29 cellular contexts compared by ENCODE assay signal in the genomic region with DNA sequence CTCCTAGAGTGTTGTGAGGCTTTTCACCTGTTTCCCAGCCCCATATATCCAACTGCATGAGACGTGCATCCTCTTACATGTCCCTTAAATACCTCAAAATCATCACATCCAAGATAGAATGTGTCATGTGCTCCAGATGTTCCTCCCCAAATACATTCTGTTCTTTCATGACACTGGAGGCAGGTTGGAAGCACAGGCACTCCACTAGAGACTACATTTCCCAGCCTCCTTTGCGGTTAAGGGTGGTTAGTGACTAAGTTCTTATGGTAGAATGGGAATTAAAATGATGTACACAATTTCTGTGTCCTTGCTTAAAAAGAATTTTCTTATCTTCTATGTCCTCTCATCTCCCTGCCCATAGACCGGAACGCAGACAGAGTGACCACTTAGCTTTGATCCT. TPM values are rescaled to one million over a fixed set of nuclear protein-coding genes. Genes with fewer than 3 reads are reported as not detected.
DNase-seq lines count a peak whose midpoint lies in the region; ATAC-seq, FAIRE-seq and TF ChIP-seq lines count a peak whose summit lies in the region.
"Had no signal": no experiment of that assay in that cellular context is flagged by ENCODE, and none has a peak within 500 bp of the region (broad histone marks: within the 10 kb centered on the region; RNA-seq: fewer than 3 reads in every experiment).

No MANE protein-coding gene starts in this region.

- no peak overlapping the region for H3K18ac ChIP-seq in H1 (ENCODE audit: extremely low read depth, low read length)

- TF ChIP-seq EP300 in H1 (IDR thresholded peaks at IDR 0.05; ENCODE audit: borderline replicate concordance in 1 of 2, low read depth in 2 of 2, low read length in 2 of 2), result no peak

- H2AK5ac ChIP-seq in H1 (ENCODE audit: low read depth, low read length), result no peak overlapping the region; the same call in 1 of the 2 replicates

- H2BK20ac ChIP-seq in H1 (ENCODE audit: low read length), result no peak overlapping the region

- H2BK120ac ChIP-seq in H1 (replicated peaks; ENCODE audit: low read depth, low read length), result no peak overlapping the region

- no peak overlapping the region for H3K27ac Mint-ChIP-seq in GM23338
- no peak overlapping the region for H3K27ac Mint-ChIP-seq in activated T-helper 2 cell treated with anti-CD3 and anti-CD28 coated beads, Interferon-gamma antibody, Interleukin-2, Interleukin-4, amounts not matched to agents 10 μg/mL and 5 μg/mL and 100 μg/mL, durations not matched to agents 14 hours and 24 hours and 36 hours
- H3K27ac Mint-ChIP-seq: B cell; CD8-positive, alpha-beta T cell; T-helper 2 cell treated with Interferon-gamma antibody and Interleukin-4, amounts not matched to agents 5 μg/mL and 100 μg/mL, for 36 hours had no signal

- no peak overlapping the region for H2BK5ac ChIP-seq in H1 (ENCODE audit: low read depth, low read length)

- H4K20me1 ChIP-seq in GM23338 (replicated peaks; ENCODE audit: insufficient read depth) (no peaks in the 10 kb centered on the region), H1 (replicated peaks in 1 of 2; ENCODE audit: control insufficient read depth in 1 of 2, insufficient read depth in 2 of 2, low read length in 2 of 2) (no peaks in the 10 kb centered on the region)

- no peaks in the 10 kb centered on the region for H3K9me3 ChIP-seq in H1 (ENCODE audit: insufficient read depth in 2 of 2, low read depth in 1 of 2, low read length in 1 of 2)
- H3K9me3 ChIP-seq: Caco-2 had no signal

- CTCF ChIA-PET in H1 (lab: Charles Lee; ENCODE audit: partially characterized antibody), result interaction anchor here (0.7 to 1.8 kb wide), 4 partner anchors 20 to 91 kb away, joined by 3 to 4 read pairs (median 4); no protein-coding TSS in a partner anchor

- intact Hi-C loops in activated T-helper 2 cell treated with anti-CD3 and anti-CD28 coated beads, Interferon-gamma antibody, Interleukin-2, Interleukin-4, amounts not matched to agents 10 μg/mL and 5 μg/mL and 100 μg/mL, durations not matched to agents 14 hours and 24 hours and 36 hours (cut with micrococcal nuclease), result no loop called here

- H3K4me2 ChIP-seq in GM23338 (no peak overlapping the region), H1 (ENCODE audit: insufficient read depth in 1 of 2, low read depth in 2 of 2, low read length in 2 of 2) (no peak overlapping the region)

- H3K4me3 Mint-ChIP-seq in GM23338, result no peak overlapping the region
- no peak overlapping the region for H3K4me3 Mint-ChIP-seq in activated T-helper 2 cell treated with anti-CD3 and anti-CD28 coated beads, Interferon-gamma antibody, Interleukin-2, Interleukin-4, amounts not matched to agents 10 μg/mL and 5 μg/mL and 100 μg/mL, durations not matched to agents 14 hours and 24 hours and 36 hours (ENCODE audit: low read depth)
- H3K4me3 Mint-ChIP-seq: B cell; CD8-positive, alpha-beta T cell; T-helper 2 cell treated with Interferon-gamma antibody and Interleukin-4, amounts not matched to agents 5 μg/mL and 100 μg/mL, for 36 hours had no signal

- no peak overlapping the region for H3K9ac ChIP-seq in H1 (replicated peaks in 1 of 4; ENCODE audit: extremely low read depth in 1 of 4, low read depth in 3 of 4, low read length in 3 of 4)

- H2AFZ ChIP-seq in GM23338, result 0 out of 2 replicates have a peak overlapping the region, but pooled peaks have one; percentile 6
- H2AFZ ChIP-seq in H1 (ENCODE audit: low read length), result no peak overlapping the region

- no peak overlapping the region for H2BK12ac ChIP-seq in H1 (ENCODE audit: low read depth, low read length)

- H3K27me3 Mint-ChIP-seq in GM23338 (ENCODE audit: insufficient read depth, low read depth, poor library complexity), result peaks cover 7% of the 10 kb centered on the region
- H3K27me3 Mint-ChIP-seq in activated T-helper 2 cell treated with anti-CD3 and anti-CD28 coated beads, Interferon-gamma antibody, Interleukin-2, Interleukin-4, amounts not matched to agents 10 μg/mL and 5 μg/mL and 100 μg/mL, durations not matched to agents 14 hours and 24 hours and 36 hours (ENCODE audit: low read depth), result peaks cover 4% of the 10 kb centered on the region

- H3K14ac ChIP-seq in H1 (ENCODE audit: insufficient read length), result no peak overlapping the region

- no peaks in the 10 kb centered on the region; the same call in 2 of the 3 replicates for H3K4me1 Mint-ChIP-seq in GM23338
- H3K4me1 Mint-ChIP-seq in activated T-helper 2 cell treated with anti-CD3 and anti-CD28 coated beads, Interferon-gamma antibody, Interleukin-2, Interleukin-4, amounts not matched to agents 10 μg/mL and 5 μg/mL and 100 μg/mL, durations not matched to agents 14 hours and 24 hours and 36 hours (ENCODE audit: low read depth), result peaks cover 5% of the 10 kb centered on the region

- no peak for TF ChIP-seq RAD21 in H1 (IDR thresholded peaks at IDR 0.05 in 1 of 2, conservative IDR thresholded peaks at IDR 0.05 in 1 of 2; ENCODE audit: low read depth in 2 of 2, low read length in 2 of 2)

- TF ChIP-seq CTCF in GM23338 (conservative IDR thresholded peaks at IDR 0.05; ENCODE audit: low read depth in 2 of 2) (no peak), H1 (IDR thresholded peaks at IDR 0.05; ENCODE audit: control extremely low read depth in 1 of 3, insufficient read depth in 1 of 3, low read depth in 1 of 3, low read length in 3 of 3) (no peak), GM20000 (IDR thresholded peaks at IDR 0.05; ENCODE audit: extremely low read depth, missing control alignments) (no peak)

- no peaks in the 10 kb centered on the region for H3K9me3 Mint-ChIP-seq in GM23338
- no peaks in the 10 kb centered on the region for H3K9me3 Mint-ChIP-seq in activated T-helper 2 cell treated with anti-CD3 and anti-CD28 coated beads, Interferon-gamma antibody, Interleukin-2, Interleukin-4, amounts not matched to agents 10 μg/mL and 5 μg/mL and 100 μg/mL, durations not matched to agents 14 hours and 24 hours and 36 hours
- H3K9me3 Mint-ChIP-seq: CD8-positive, alpha-beta T cell; T-helper 2 cell treated with Interferon-gamma antibody and Interleukin-4, amounts not matched to agents 5 μg/mL and 100 μg/mL, for 36 hours had no signal

- H3K27me3 ChIP-seq in GM23338 (ENCODE audit: insufficient read depth), result no peaks in the 10 kb centered on the region
- H3K27me3 ChIP-seq in H1 (replicated peaks in 1 of 4; ENCODE audit: control insufficient read depth in 3 of 4, extremely low read depth in 1 of 4, insufficient read depth in 3 of 4, low read length in 3 of 4), result no peaks in the 10 kb centered on the region
- H3K27me3 ChIP-seq: SJSA1 had no signal

- H4K5ac ChIP-seq in H1 (ENCODE audit: insufficient read length, low read depth, low read length), result no peak overlapping the region

- H3K4me3 ChIP-seq in GM23338, result no peak overlapping the region
- no peak overlapping the region for H3K4me3 ChIP-seq in H1 (ENCODE audit: extremely low read depth in 1 of 4, insufficient read depth in 2 of 4, low read depth in 3 of 4, low read length in 4 of 4)
- H3K4me3 ChIP-seq: SJSA1 had no signal

- POLR2A ChIA-PET in H1 (lab: Charles Lee; ENCODE audit: partially characterized antibody), result interaction anchor here (0.6 kb wide), 1 partner anchor 247 kb away, joined by 3 read pairs; no protein-coding TSS in a partner anchor

- DNase-seq in EH (ENCODE audit: low read depth), result peak; percentile 14
- no peak for DNase-seq in GM23338 (ENCODE audit: low spot score)
- DNase-seq in SK-MEL-5 (ENCODE audit: low read depth, low spot score), result peak; percentile 27
- DNase-seq in H1 (ENCODE audit: low read depth in 1 of 2, low spot score in 2 of 2), result no peak
- no peak for DNase-seq in GM20000 (ENCODE audit: low spot score)
- no peak for DNase-seq in SK-N-DZ (ENCODE audit: low spot score)
- no peak for DNase-seq in activated T-helper 2 cell treated with anti-CD3 and anti-CD28 coated beads, Interferon-gamma antibody, Interleukin-2, Interleukin-4, amounts not matched to agents 10 μg/mL and 5 μg/mL and 100 μg/mL, durations not matched to agents 14 hours and 24 hours and 36 hours (ENCODE audit: low spot score)
- DNase-seq: Caco-2; CD8-positive, alpha-beta T cell; DMS79 treated with DMSO at 0.1 percent for 48 hours; H7; Kasumi-1; MV-4-11; NCI-H1105; NCI-H146; NCI-H1930; NCI-H2107; NCI-H524; NCI-H748 treated with DMSO at 0.1 percent for 48 hours; NK-92 treated with Interleukin-12 subunit alpha and Interleukin-12 subunit beta, amount 100 ng/mL, for 24 hours; Right ventricle myocardium superior; RPMI8226; T-helper 1 cell had no signal

- ATAC-seq in GM23338, result no peak
- ATAC-seq: CD8-positive, alpha-beta T cell had no signal

- no peaks in the 10 kb centered on the region for H3K23me2 ChIP-seq in H1 (ENCODE audit: low read depth, low read length)

- H2BK15ac ChIP-seq in H1 (ENCODE audit: low read length), result no peak overlapping the region

- no peak overlapping the region for H3K27ac ChIP-seq in GM23338 (ENCODE audit: low read depth)
- H3K27ac ChIP-seq in H1 (ENCODE audit: low read depth, low read length), result no peak overlapping the region
- H3K27ac ChIP-seq: C4-2B, HL-60, SJSA1 had no signal

- no peak for TF ChIP-seq POLR2A in H1 (IDR thresholded peaks at IDR 0.05; ENCODE audit: control extremely low read depth in 1 of 2, low read depth in 2 of 2, low read length in 2 of 2)

- no peaks in the 10 kb centered on the region for H3K36me3 Mint-ChIP-seq in GM23338 (ENCODE audit: low read depth)
- no peaks in the 10 kb centered on the region for H3K36me3 Mint-ChIP-seq in activated T-helper 2 cell treated with anti-CD3 and anti-CD28 coated beads, Interferon-gamma antibody, Interleukin-2, Interleukin-4, amounts not matched to agents 10 μg/mL and 5 μg/mL and 100 μg/mL, durations not matched to agents 14 hours and 24 hours and 36 hours (ENCODE audit: low read depth)
- H3K36me3 Mint-ChIP-seq: CD8-positive, alpha-beta T cell had no signal

- no peaks in the 10 kb centered on the region for H3K79me1 ChIP-seq in H1 (ENCODE audit: low read depth, low read length)

- WGBS in H1 (ENCODE audit: extremely low coverage in 1 of 2, insufficient coverage in 1 of 2, insufficient read length in 1 of 2, insufficient replicate concordance in 2 of 2, low coverage in 1 of 2, low lambda C conversion rate in 2 of 2, missing lambda C conversion rate in 1 of 2), 2 experiments, result 88% methylated on average over 4 of the region's 4 CpGs; no CpG with 5 or more reads in 1 of the 2 experiments

- H3K79me2 ChIP-seq in GM23338 (replicated peaks; ENCODE audit: insufficient read depth) (no peaks in the 10 kb centered on the region), H1 (ENCODE audit: control insufficient read depth in 1 of 2, insufficient read depth in 2 of 2, low read length in 2 of 2) (no peaks in the 10 kb centered on the region)

- H3K23ac ChIP-seq in H1 (ENCODE audit: insufficient read length), result no peak overlapping the region

- no peak overlapping the region for H4K91ac ChIP-seq in H1 (replicated peaks; ENCODE audit: insufficient read length, low read length)

- H3K4me1 ChIP-seq in GM23338 (ENCODE audit: insufficient read depth) (no peaks in the 10 kb centered on the region), H1 (replicated peaks in 1 of 4; ENCODE audit: control insufficient read depth in 3 of 4, insufficient read depth in 4 of 4, low read length in 3 of 4) (no peaks in the 10 kb centered on the region; a peak in 1 of 7 replicates)

- no peaks in the 10 kb centered on the region for H3F3A ChIP-seq in GM23338 (replicated peaks; ENCODE audit: low read depth)

- no peak overlapping the region for H3K4ac ChIP-seq in H1 (replicated peaks; ENCODE audit: insufficient read length, low read depth, low read length)

- in situ Hi-C loops in SK-MEL-5 (cut with HindIII; ENCODE audit: low pct_unique_long_range_greater_than_20kb, low sequenced_read_pairs), result no loop called here

- no peak overlapping the region for H3K56ac ChIP-seq in H1 (replicated peaks; ENCODE audit: insufficient read length, low read depth, low read length)

- H3K9me2 ChIP-seq in GM23338 (ENCODE audit: insufficient read depth), result no peaks in the 10 kb centered on the region

- no peak for FAIRE-seq in H1 (lab: Jason Lieb, UNC)

- H4K8ac ChIP-seq in H1 (ENCODE audit: extremely low read depth, insufficient read depth, low read length), result no peak overlapping the region

- H3K36me3 ChIP-seq in GM23338 (ENCODE audit: insufficient read depth), result no peaks in the 10 kb centered on the region
- no peaks in the 10 kb centered on the region for H3K36me3 ChIP-seq in H1 (ENCODE audit: control insufficient read depth in 2 of 4, insufficient read depth in 4 of 4, low read length in 3 of 4)
- H3K36me3 ChIP-seq: SJSA1 had no signal

RNA-seq across cellular contexts. Expression of a gene that starts 34.3 kb away (rescaled TPM):
- 0.14 TPM in 1 of 2 replicates, not detected in the other for total RNA-seq in GM23338 (2014; rRNA removed; shearing (Covaris generic))
- 0.48 and 0.56 TPM in 2 replicates for polyA plus RNA-seq in GM23338 (2016; fragmentation: Nextera tagmentation; extraction: Ambion mirVana)
- total RNA-seq in SK-MEL-5 (2014; rRNA removed; shearing (Covaris generic)), result not detected in 2 replicates
- polyA plus RNA-seq in SK-MEL-5 (2015; cell fraction: cytosol; rRNA removed), result not detected in 2 replicates
- not detected in 2 replicates for polyA plus RNA-seq in SK-MEL-5 (2015; cell fraction: nucleus; rRNA removed)
- total RNA-seq in H1 (2021; fragmentation: NEBNext Ultra II Directional; extraction: Animal tissue kit (Norgen Biotek cat#: 25700)), result not detected in 2 replicates
- 0.11 and 0.18 TPM in 2 replicates for polyA plus RNA-seq in H1 (2011; rRNA removed)
- 0.26 TPM for polyA plus RNA-seq in H1 (2011; cell fraction: cytosol; rRNA removed)
- 0.57 TPM for polyA plus RNA-seq in H1 (2011; cell fraction: nucleus; rRNA removed)
- polyA plus RNA-seq in H1 (2012, experiment 1 of 2), result 0.28 TPM in 1 of 4 replicates, not detected in the others
- not detected for polyA plus RNA-seq in H1 (2012, experiment 2 of 2)
- polyA plus RNA-seq in H1 (2013, experiment 1 of 2), result 0.12 TPM
- 0.22 TPM for polyA plus RNA-seq in H1 (2013, experiment 2 of 2)
- polyA minus RNA-seq in H1 (2011; rRNA and poly(A)+ RNA removed), result not detected in 2 replicates
- not detected for polyA minus RNA-seq in H1 (2011; cell fraction: cytosol; rRNA and poly(A)+ RNA removed)
- not detected for polyA minus RNA-seq in H1 (2011; cell fraction: nucleus; rRNA and poly(A)+ RNA removed)
- polyA plus RNA-seq in SK-N-DZ (2014; cell fraction: cytosol; rRNA removed), result not detected in 2 replicates
- polyA plus RNA-seq in SK-N-DZ (2014; cell fraction: nucleus; rRNA removed), result not detected in 2 replicates
- not detected in 2 replicates for total RNA-seq in activated T-helper 2 cell treated with anti-CD3 and anti-CD28 coated beads, Interferon-gamma antibody, Interleukin-2, Interleukin-4, amounts not matched to agents 10 μg/mL and 5 μg/mL and 100 μg/mL, durations not matched to agents 14 hours and 24 hours and 36 hours
- total RNA-seq: B cell; CD8-positive, alpha-beta T cell; G401; H7; SJSA1 had no signal

Comparison
In these comparisons a context has a peak if more than half of its experiments do, and no peak if none do; other contexts are left out.
1. DNase-seq: peak in EH (single experiment) and SK-MEL-5 (single experiment); none in GM23338 (single experiment), H1 (0 of 2), GM20000 (single experiment), SK-N-DZ (single experiment) and activated T-helper 2 cell treated with anti-CD3 and anti-CD28 coated beads, Interferon-gamma antibody, Interleukin-2, Interleukin-4, amounts not matched to agents 10 μg/mL and 5 μg/mL and 100 μg/mL, durations not matched to agents 14 hours and 24 hours and 36 hours (single experiment).